Comparison of ENCODE assay signal across 1 cellular context in genomic region chr22:23913661-23914353, GRCh38.
TF ChIP-seq lines count a peak whose summit lies in the region.

No MANE protein-coding gene starts in this region.

TF ChIP-seq in HepG2, 621 proteins besides CTCF, POLR2A, EP300 and RAD21 (continued from another document and continues in another):
- TF ChIP-seq, protein P1, sequence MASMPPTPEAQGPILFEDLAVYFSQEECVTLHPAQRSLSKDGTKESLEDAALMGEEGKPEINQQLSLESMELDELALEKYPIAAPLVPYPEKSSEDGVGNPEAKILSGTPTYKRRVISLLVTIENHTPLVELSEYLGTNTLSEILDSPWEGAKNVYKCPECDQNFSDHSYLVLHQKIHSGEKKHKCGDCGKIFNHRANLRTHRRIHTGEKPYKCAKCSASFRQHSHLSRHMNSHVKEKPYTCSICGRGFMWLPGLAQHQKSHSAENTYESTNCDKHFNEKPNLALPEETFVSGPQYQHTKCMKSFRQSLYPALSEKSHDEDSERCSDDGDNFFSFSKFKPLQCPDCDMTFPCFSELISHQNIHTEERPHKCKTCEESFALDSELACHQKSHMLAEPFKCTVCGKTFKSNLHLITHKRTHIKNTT (CRISPR knock-in tag; IDR thresholded peaks at IDR 0.05) = no peak
- TF ChIP-seq ZFX (CRISPR knock-in tag; IDR thresholded peaks at IDR 0.05; ENCODE audit: low read depth) = peak; percentile 96
- TF ChIP-seq IRF2 (CRISPR knock-in tag; IDR thresholded peaks at IDR 0.05) = peak; percentile 91; the same call in 1 of the 2 replicates
- TF ChIP-seq, protein P2, sequence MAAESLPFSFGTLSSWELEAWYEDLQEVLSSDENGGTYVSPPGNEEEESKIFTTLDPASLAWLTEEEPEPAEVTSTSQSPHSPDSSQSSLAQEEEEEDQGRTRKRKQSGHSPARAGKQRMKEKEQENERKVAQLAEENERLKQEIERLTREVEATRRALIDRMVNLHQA (CRISPR knock-in tag; IDR thresholded peaks at IDR 0.05) = no peak; the same call in 1 of the 2 replicates
- TF ChIP-seq MTA1 (CRISPR knock-in tag; IDR thresholded peaks at IDR 0.05; ENCODE audit: borderline replicate concordance) = peak; percentile 75; the same call in 1 of the 2 replicates
- TF ChIP-seq ZZZ3 (CRISPR knock-in tag; IDR thresholded peaks at IDR 0.05; ENCODE audit: borderline replicate concordance) = no peak; the same call in 1 of the 2 replicates
- TF ChIP-seq ZNF331 (CRISPR knock-in tag; IDR thresholded peaks at IDR 0.05) = peak; percentile 76
- no peak for TF ChIP-seq KDM4B (CRISPR knock-in tag; IDR thresholded peaks at IDR 0.05)
- peak; percentile 92 for TF ChIP-seq ZFY (CRISPR knock-in tag; IDR thresholded peaks at IDR 0.05)
- no peak for TF ChIP-seq ZBTB49 (CRISPR knock-in tag; IDR thresholded peaks at IDR 0.05; ENCODE audit: borderline replicate concordance)
- no peak for TF ChIP-seq TCF12 (IDR thresholded peaks at IDR 0.05)
- TF ChIP-seq TCF12 (CRISPR knock-in tag; IDR thresholded peaks at IDR 0.05) = no peak
- no peak for TF ChIP-seq GFI1 (CRISPR knock-in tag; IDR thresholded peaks at IDR 0.05; ENCODE audit: borderline replicate concordance)
- peak; percentile 82 for TF ChIP-seq ZNF574 (CRISPR knock-in tag; IDR thresholded peaks at IDR 0.05)
- TF ChIP-seq, protein P3, sequence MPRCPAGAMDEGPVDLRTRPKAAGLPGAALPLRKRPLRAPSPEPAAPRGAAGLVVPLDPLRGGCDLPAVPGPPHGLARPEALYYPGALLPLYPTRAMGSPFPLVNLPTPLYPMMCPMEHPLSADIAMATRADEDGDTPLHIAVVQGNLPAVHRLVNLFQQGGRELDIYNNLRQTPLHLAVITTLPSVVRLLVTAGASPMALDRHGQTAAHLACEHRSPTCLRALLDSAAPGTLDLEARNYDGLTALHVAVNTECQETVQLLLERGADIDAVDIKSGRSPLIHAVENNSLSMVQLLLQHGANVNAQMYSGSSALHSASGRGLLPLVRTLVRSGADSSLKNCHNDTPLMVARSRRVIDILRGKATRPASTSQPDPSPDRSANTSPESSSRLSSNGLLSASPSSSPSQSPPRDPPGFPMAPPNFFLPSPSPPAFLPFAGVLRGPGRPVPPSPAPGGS (CRISPR knock-in tag; IDR thresholded peaks at IDR 0.05) = peak; percentile 77
- no peak for TF ChIP-seq SUZ12 (IDR thresholded peaks at IDR 0.05; ENCODE audit: low read depth, low read length)
- no peak for TF ChIP-seq ZNF10 (CRISPR knock-in tag; IDR thresholded peaks at IDR 0.05; ENCODE audit: borderline replicate concordance, low read depth)
- TF ChIP-seq PHF21A (CRISPR knock-in tag; IDR thresholded peaks at IDR 0.05) = peak; percentile 12; the same call in 1 of the 2 replicates
- TF ChIP-seq ZNF280B (CRISPR knock-in tag; IDR thresholded peaks at IDR 0.05; ENCODE audit: borderline replicate concordance) = peak; percentile 94; the same call in 1 of the 2 replicates
- no peak for TF ChIP-seq MTA3 (CRISPR knock-in tag; IDR thresholded peaks at IDR 0.05)
- TF ChIP-seq AGO1 (IDR thresholded peaks at IDR 0.05; ENCODE audit: low read depth, low read length, poor library complexity, severe bottlenecking) = peak; percentile 90
- no peak for TF ChIP-seq CERS6 (CRISPR knock-in tag; IDR thresholded peaks at IDR 0.05)
- peak; percentile 84; the same call in 1 of the 2 replicates for TF ChIP-seq ZNF788 (CRISPR knock-in tag; IDR thresholded peaks at IDR 0.05; ENCODE audit: borderline replicate concordance)
- TF ChIP-seq MEIS1 (CRISPR knock-in tag; IDR thresholded peaks at IDR 0.05; ENCODE audit: borderline replicate concordance) = no peak
- no peak for TF ChIP-seq TRIM24 (CRISPR knock-in tag; IDR thresholded peaks at IDR 0.05)
- peak; percentile 80 for TF ChIP-seq ZNF781 (CRISPR knock-in tag; IDR thresholded peaks at IDR 0.05; ENCODE audit: borderline replicate concordance, not compliant biosample characterization)
- TF ChIP-seq NFYC (CRISPR knock-in tag; IDR thresholded peaks at IDR 0.05) = peak; percentile 80
- TF ChIP-seq ZNF383 (CRISPR knock-in tag; IDR thresholded peaks at IDR 0.05; ENCODE audit: borderline replicate concordance) = no peak
- no peak for TF ChIP-seq MAF1 (CRISPR knock-in tag; IDR thresholded peaks at IDR 0.05; ENCODE audit: borderline replicate concordance)
- TF ChIP-seq, protein P4, sequence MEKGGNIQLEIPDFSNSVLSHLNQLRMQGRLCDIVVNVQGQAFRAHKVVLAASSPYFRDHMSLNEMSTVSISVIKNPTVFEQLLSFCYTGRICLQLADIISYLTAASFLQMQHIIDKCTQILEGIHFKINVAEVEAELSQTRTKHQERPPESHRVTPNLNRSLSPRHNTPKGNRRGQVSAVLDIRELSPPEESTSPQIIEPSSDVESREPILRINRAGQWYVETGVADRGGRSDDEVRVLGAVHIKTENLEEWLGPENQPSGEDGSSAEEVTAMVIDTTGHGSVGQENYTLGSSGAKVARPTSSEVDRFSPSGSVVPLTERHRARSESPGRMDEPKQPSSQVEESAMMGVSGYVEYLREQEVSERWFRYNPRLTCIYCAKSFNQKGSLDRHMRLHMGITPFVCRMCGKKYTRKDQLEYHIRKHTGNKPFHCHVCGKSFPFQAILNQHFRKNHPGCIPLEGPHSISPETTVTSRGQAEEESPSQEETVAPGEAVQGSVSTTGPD (CRISPR knock-in tag; IDR thresholded peaks at IDR 0.05) = no peak
- peak; percentile 95 for TF ChIP-seq ZNF607 (CRISPR knock-in tag; IDR thresholded peaks at IDR 0.05; ENCODE audit: borderline replicate concordance)
- 0 out of 2 replicates have a peak, but pooled peaks have one; percentile 38 for TF ChIP-seq ZNF674 (CRISPR knock-in tag; IDR thresholded peaks at IDR 0.05; ENCODE audit: low read depth)
- TF ChIP-seq SYNCRIP (IDR thresholded peaks at IDR 0.05; ENCODE audit: insufficient read depth, low read depth, low read length) = no peak
- TF ChIP-seq FOXK1 (CRISPR knock-in tag; IDR thresholded peaks at IDR 0.05; ENCODE audit: borderline replicate concordance, low read depth) = peak; percentile 83; the same call in 1 of the 2 replicates
- no peak for TF ChIP-seq ZNF234 (CRISPR knock-in tag; conservative IDR thresholded peaks at IDR 0.05)
- TF ChIP-seq RORA (CRISPR knock-in tag; IDR thresholded peaks at IDR 0.05) = no peak
- TF ChIP-seq ZNF431 (CRISPR knock-in tag; IDR thresholded peaks at IDR 0.05; ENCODE audit: borderline replicate concordance, low read depth) = no peak; the same call in 1 of the 2 replicates
- TF ChIP-seq NCOR1 (IDR thresholded peaks at IDR 0.05; ENCODE audit: borderline replicate concordance, low read length) = peak; percentile 27; the same call in 1 of the 2 replicates
- no peak for TF ChIP-seq ZBTB1 (CRISPR knock-in tag; IDR thresholded peaks at IDR 0.05; ENCODE audit: borderline replicate concordance)
- no peak; the same call in 1 of the 2 replicates for TF ChIP-seq BRCA1 (CRISPR knock-in tag; IDR thresholded peaks at IDR 0.05)
- TF ChIP-seq ZNF224 (CRISPR knock-in tag; IDR thresholded peaks at IDR 0.05) = no peak; the same call in 1 of the 2 replicates
- peak; percentile 77 for TF ChIP-seq MED1 (CRISPR knock-in tag; IDR thresholded peaks at IDR 0.05)
- TF ChIP-seq ZNF552 (CRISPR knock-in tag; IDR thresholded peaks at IDR 0.05; ENCODE audit: borderline replicate concordance) = no peak
- TF ChIP-seq ZBTB8A (CRISPR knock-in tag; IDR thresholded peaks at IDR 0.05; ENCODE audit: borderline replicate concordance, low read depth) = no peak
- TF ChIP-seq ZNF274 (CRISPR knock-in tag; IDR thresholded peaks at IDR 0.05) = peak; percentile 97
- TF ChIP-seq HNRNPUL1 (IDR thresholded peaks at IDR 0.05; ENCODE audit: low read depth, low read length) = no peak
- TF ChIP-seq, protein P5, sequence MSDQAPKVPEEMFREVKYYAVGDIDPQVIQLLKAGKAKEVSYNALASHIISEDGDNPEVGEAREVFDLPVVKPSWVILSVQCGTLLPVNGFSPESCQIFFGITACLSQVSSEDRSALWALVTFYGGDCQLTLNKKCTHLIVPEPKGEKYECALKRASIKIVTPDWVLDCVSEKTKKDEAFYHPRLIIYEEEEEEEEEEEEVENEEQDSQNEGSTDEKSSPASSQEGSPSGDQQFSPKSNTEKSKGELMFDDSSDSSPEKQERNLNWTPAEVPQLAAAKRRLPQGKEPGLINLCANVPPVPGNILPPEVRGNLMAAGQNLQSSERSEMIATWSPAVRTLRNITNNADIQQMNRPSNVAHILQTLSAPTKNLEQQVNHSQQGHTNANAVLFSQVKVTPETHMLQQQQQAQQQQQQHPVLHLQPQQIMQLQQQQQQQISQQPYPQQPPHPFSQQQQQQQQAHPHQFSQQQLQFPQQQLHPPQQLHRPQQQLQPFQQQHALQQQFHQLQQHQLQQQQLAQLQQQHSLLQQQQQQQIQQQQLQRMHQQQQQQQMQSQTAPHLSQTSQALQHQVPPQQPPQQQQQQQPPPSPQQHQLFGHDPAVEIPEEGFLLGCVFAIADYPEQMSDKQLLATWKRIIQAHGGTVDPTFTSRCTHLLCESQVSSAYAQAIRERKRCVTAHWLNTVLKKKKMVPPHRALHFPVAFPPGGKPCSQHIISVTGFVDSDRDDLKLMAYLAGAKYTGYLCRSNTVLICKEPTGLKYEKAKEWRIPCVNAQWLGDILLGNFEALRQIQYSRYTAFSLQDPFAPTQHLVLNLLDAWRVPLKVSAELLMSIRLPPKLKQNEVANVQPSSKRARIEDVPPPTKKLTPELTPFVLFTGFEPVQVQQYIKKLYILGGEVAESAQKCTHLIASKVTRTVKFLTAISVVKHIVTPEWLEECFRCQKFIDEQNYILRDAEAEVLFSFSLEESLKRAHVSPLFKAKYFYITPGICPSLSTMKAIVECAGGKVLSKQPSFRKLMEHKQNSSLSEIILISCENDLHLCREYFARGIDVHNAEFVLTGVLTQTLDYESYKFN (CRISPR knock-in tag; conservative IDR thresholded peaks at IDR 0.05) = no peak; the same call in 1 of the 2 replicates
- TF ChIP-seq, protein P6, sequence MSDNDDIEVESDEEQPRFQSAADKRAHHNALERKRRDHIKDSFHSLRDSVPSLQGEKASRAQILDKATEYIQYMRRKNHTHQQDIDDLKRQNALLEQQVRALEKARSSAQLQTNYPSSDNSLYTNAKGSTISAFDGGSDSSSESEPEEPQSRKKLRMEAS (IDR thresholded peaks at IDR 0.05) = peak; percentile 94
- TF ChIP-seq ZNF800 (CRISPR knock-in tag; IDR thresholded peaks at IDR 0.05) = no peak
